1 cellular context compared by ENCODE assay signal in the genomic region with DNA sequence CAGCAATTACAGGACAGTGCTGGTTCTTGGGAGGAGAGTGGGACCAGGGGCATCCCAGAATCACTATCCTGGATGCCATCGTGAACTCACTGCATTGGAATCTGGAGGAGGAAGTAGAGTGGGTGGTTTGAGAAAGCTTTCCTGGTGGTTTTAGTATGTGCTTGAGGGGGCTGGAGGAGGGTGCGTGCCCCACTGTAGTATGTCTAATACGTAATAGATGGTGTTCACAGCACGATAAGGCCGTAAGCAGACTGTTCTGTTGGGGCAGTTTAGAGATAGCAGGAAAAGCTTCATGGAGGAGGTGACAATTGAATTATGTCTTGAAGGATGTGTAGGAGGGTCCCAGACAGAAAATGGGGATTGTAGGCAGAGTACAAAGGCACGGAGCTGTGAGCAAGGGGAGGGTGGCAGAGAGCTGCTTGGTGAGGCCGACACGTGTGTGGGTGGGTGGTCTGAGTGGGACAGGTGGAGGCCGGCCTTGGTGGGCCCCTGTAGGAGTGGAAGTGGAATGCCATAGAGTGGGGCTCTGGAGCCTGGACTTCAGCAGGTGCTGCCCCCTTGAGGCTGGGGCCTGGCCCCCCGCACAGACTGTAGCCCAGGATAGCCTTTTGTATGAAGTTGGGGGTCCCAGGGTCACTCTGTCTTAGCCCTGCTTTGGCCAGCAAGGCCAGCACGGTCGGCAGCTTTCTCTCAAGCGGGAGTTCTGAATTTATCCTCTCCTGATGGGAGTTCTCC.
TF ChIP-seq lines count a peak whose summit lies in the region.

No MANE protein-coding gene starts in this region.

TF ChIP-seq in liver, 16 proteins besides CTCF, POLR2A, EP300 and RAD21 (continued from another document):
- TF ChIP-seq, protein P1, sequence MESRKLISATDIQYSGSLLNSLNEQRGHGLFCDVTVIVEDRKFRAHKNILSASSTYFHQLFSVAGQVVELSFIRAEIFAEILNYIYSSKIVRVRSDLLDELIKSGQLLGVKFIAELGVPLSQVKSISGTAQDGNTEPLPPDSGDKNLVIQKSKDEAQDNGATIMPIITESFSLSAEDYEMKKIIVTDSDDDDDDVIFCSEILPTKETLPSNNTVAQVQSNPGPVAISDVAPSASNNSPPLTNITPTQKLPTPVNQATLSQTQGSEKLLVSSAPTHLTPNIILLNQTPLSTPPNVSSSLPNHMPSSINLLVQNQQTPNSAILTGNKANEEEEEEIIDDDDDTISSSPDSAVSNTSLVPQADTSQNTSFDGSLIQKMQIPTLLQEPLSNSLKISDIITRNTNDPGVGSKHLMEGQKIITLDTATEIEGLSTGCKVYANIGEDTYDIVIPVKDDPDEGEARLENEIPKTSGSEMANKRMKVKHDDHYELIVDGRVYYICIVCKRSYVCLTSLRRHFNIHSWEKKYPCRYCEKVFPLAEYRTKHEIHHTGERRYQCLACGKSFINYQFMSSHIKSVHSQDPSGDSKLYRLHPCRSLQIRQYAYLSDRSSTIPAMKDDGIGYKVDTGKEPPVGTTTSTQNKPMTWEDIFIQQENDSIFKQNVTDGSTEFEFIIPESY (IDR thresholded peaks at IDR 0.05), result no peak
- no peak for TF ChIP-seq FOXA1 (IDR thresholded peaks at IDR 0.05)
- TF ChIP-seq, protein P2, sequence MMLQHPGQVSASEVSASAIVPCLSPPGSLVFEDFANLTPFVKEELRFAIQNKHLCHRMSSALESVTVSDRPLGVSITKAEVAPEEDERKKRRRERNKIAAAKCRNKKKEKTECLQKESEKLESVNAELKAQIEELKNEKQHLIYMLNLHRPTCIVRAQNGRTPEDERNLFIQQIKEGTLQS (IDR thresholded peaks at IDR 0.05), result no peak
- no peak for TF ChIP-seq RXRA (IDR thresholded peaks at IDR 0.05)
